Comparison of ENCODE assay signal across 9 cellular contexts in the genomic region with DNA sequence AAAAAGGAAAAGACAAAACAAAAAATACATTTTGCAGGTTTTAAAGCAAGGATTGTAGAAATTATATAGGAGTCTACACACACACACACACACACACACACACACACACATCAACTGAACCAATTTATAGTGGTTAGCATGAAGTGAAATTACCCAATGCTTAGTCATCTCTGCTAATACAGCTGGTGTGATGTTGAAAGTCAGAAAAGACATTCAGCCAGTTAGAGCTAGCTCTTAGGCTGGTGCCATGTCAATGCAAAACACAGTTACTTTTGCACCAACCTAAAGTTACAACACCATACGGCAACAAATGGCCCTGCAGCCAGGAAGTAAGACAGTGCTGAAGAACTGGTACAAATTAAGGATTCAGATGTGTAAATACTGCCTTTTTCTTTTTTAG. TPM values are rescaled to one million over a fixed set of nuclear protein-coding genes. Genes with fewer than 3 reads are reported as not detected.
DNase-seq lines count a peak whose midpoint lies in the region; ATAC-seq and TF ChIP-seq lines count a peak whose summit lies in the region.
"Had no signal": no experiment of that assay in that cellular context is flagged by ENCODE, and none has a peak within 500 bp of the region (broad histone marks: within the 10 kb centered on the region; RNA-seq: fewer than 3 reads in every experiment).

No MANE protein-coding gene starts in this region.

- no peak overlapping the region for H3K4me3 ChIP-seq in foreskin fibroblast (ENCODE audit: low read depth in 1 of 2, low read length in 2 of 2)

- TF ChIP-seq CTCF in foreskin fibroblast (IDR thresholded peaks at IDR 0.05; ENCODE audit: low read depth, low read length), result no peak

- peak; percentile 75 for DNase-seq in AG08396 (ENCODE audit: low spot score)
- DNase-seq in RPMI7951 (ENCODE audit: low read depth), result peak; percentile 96
- DNase-seq in foreskin fibroblast, result peak; percentile 93 to 94
- no peak for DNase-seq in NCI-H1436 treated with DMSO at 0.1 percent for 48 hours (lab: John Stamatoyannopoulos, UW)
- DNase-seq in GM19240 (ENCODE audit: insufficient read length, low spot score), result no peak
- no peak for DNase-seq in HuH-7.5 (ENCODE audit: low spot score)
- DNase-seq: aorta had no signal

- peak; percentile 52 for ATAC-seq in GM18907 (IDR thresholded peaks at IDR 0.05; ENCODE audit: unreplicated experiment)
- ATAC-seq in GM19455 (IDR thresholded peaks at IDR 0.05; ENCODE audit: unreplicated experiment), result no peak

RNA-seq across cellular contexts. Expression of a gene that starts 15.2 kb away (rescaled TPM):
- 47.8 and 48.4 TPM in 2 replicates for total RNA-seq in RPMI7951 (2014; rRNA removed; shearing (Covaris generic))

RNA-seq across cellular contexts. Expression of a gene that starts 18.1 kb away (rescaled TPM):
- 216 and 231 TPM in 2 replicates for total RNA-seq in RPMI7951 (2014; rRNA removed; shearing (Covaris generic))

RNA-seq across cellular contexts. Expression of a gene that starts 18.5 kb away (rescaled TPM):
- total RNA-seq in RPMI7951 (2014; rRNA removed; shearing (Covaris generic)), result 92.9 and 123 TPM in 2 replicates

RNA-seq across cellular contexts. Expression of a gene that starts 38.1 kb away (rescaled TPM):
- total RNA-seq in RPMI7951 (2014; rRNA removed; shearing (Covaris generic)), result 2.2 and 2.5 TPM in 2 replicates

Comparison
In these comparisons a context has a peak if more than half of its experiments do, and no peak if none do; other contexts are left out.
1. DNase-seq: peak in AG08396 (single experiment), RPMI7951 (single experiment) and foreskin fibroblast (2 of 2); none in NCI-H1436 treated with DMSO at 0.1 percent for 48 hours (single experiment), GM19240 (single experiment) and HuH-7.5 (single experiment).